Comparison of ENCODE assay signal across 1 cellular context in the genomic region with DNA sequence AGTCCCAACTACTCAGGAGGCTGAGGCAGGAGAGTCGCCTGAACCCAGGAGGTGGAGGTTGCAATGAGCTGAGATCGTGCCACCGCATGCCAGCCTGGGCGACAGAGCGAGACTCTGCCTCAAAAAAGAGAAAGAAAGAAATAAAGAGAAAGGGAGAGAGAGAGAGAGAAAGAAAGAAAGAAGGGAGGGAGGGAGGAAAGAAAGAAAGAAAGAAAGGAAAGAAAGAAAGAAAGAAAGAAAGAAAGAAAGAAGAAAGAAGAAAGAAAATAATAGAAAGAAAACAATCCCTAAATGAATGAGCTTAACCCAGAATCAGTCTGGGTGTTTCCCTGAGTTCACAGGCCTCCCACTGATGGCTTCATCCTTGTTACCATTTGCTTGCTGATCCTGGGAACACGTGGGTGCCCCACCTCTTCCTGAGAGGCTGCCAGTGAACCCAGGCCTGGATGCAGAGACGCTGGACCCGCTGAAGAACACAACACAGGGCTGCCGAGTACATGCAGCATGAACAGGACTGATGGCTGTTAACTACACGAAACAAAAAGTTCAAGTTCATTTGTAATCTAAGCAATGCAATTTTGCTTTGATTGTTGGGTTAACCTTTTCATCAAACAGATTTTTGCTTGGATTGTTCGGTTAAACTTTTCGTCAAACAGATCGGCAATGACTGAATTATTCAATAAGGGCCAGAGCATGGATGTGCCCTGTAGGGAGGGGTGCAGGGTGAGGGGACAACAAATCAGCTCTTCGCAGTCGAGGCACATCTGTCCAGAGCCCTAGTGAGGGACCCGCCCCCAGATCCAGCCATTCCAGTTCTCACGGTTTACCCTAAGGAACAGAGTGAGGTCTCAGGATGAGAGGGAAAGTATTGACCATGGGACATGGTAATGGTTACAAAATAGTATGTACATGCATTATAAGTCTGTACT.
TF ChIP-seq lines count a peak whose summit lies in the region.

No MANE protein-coding gene starts in this region.

TF ChIP-seq in IMR-90, 13 proteins besides CTCF, POLR2A, EP300 and RAD21:
- TF ChIP-seq MAFK (IDR thresholded peaks at IDR 0.05; ENCODE audit: low read depth, low read length) (no peak), BHLHE40 (IDR thresholded peaks at IDR 0.05; ENCODE audit: low read depth, low read length) (no peak), FOS (IDR thresholded peaks at IDR 0.05; ENCODE audit: low read depth, low read length) (no peak), CEBPB (IDR thresholded peaks at IDR 0.05; ENCODE audit: low read depth, low read length) (no peak), MAZ (IDR thresholded peaks at IDR 0.05; ENCODE audit: borderline replicate concordance, low read depth, low read length) (no peak), CHD1 (IDR thresholded peaks at IDR 0.05; ENCODE audit: low read depth, low read length) (no peak), RFX5 (IDR thresholded peaks at IDR 0.05; ENCODE audit: low read depth, low read length) (no peak), MXI1 (IDR thresholded peaks at IDR 0.05; ENCODE audit: borderline replicate concordance, low read depth, low read length) (no peak), NFE2L2 (IDR thresholded peaks at IDR 0.05; ENCODE audit: low read depth, low read length) (no peak), SMC3 (IDR thresholded peaks at IDR 0.05; ENCODE audit: low read depth, low read length) (no peak), RCOR1 (IDR thresholded peaks at IDR 0.05; ENCODE audit: insufficient replicate concordance, low read length) (no peak), USF2 (IDR thresholded peaks at IDR 0.05; ENCODE audit: low read depth, low read length) (no peak), ELK1 (IDR thresholded peaks at IDR 0.05; ENCODE audit: borderline replicate concordance, low read depth, low read length) (no peak)
